ENCODE assay signal across 1 cellular context in the genomic region with DNA sequence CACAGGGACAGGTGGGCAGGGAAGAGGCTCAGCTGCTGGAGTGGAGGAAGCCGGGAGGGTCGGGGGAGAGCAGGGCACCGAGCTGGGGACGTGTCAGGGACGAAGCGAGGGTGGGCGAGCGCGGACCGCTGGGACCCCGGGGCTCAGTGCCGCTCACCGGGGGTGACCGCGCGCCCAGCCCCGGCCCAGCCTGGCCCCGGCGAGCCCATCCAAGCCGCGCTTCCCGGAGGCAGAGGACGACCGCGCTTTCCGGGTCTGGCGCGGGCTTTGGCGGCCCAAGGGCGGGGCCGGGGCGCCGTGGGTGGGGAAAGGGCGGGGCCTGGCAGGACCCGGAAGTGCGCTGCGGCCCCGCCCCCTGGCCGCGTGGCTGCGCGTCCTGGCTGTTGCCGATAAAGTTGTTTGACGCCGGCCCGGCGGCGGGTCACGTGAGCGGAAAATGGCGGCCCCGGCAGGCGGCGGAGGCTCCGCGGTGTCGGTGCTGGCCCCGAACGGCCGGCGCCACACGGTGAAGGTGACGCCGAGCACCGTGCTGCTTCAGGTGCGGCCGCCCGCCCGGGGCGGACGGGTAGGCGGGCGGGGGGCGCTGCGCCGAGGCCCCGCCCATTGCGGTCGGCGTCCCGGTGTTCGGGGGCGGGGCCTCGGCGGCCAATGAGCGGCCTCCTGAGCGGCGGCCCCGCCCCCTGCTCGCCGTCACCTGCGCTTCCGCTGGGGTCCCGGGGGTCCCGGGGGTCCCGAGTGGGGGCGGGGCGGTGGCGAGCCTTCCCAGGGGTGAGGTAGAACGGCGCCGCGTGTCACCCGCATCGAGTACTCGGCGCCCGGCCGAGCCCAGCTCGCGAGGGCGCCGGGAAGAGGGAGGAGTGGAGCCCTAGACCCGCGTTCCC.
TF ChIP-seq lines count a peak whose summit lies in the region.

Gene ASPSCR1 (plus strand): TSS at position 419 of the 881 bp plus-strand sequence. CDS start 18 bp downstream, at position 437.

TF ChIP-seq in HepG2, 621 proteins besides CTCF, POLR2A, EP300 and RAD21 (continued from another document and continues in another):
- TF ChIP-seq HBP1 (CRISPR knock-in tag; IDR thresholded peaks at IDR 0.05; ENCODE audit: low read depth) (peak; percentile 85; the same call in 1 of the 2 replicates), KLF6 (CRISPR knock-in tag; IDR thresholded peaks at IDR 0.05) (peak; percentile 92; the same call in 1 of the 2 replicates), ZNF598 (CRISPR knock-in tag; IDR thresholded peaks at IDR 0.05; ENCODE audit: borderline replicate concordance) (no peak), ZFP82 (CRISPR knock-in tag; IDR thresholded peaks at IDR 0.05; ENCODE audit: borderline replicate concordance) (peak; percentile 19; the same call in 1 of the 2 replicates), FOXA1 (IDR thresholded peaks at IDR 0.05) (no peak), FOXA1 (CRISPR knock-in tag; IDR thresholded peaks at IDR 0.05) (peak; percentile 82), MXD1 (CRISPR knock-in tag; IDR thresholded peaks at IDR 0.05) (peak; percentile 95), ZBTB10 (CRISPR knock-in tag; IDR thresholded peaks at IDR 0.05; ENCODE audit: borderline replicate concordance) (peak; percentile 56; the same call in 1 of the 2 replicates), ZNF616 (CRISPR knock-in tag; IDR thresholded peaks at IDR 0.05; ENCODE audit: low read depth) (no peak), KLF11 (CRISPR knock-in tag; IDR thresholded peaks at IDR 0.05) (no peak), ZNF816 (CRISPR knock-in tag; IDR thresholded peaks at IDR 0.05; ENCODE audit: borderline replicate concordance) (no peak), PTBP1 (IDR thresholded peaks at IDR 0.05; ENCODE audit: low read depth, low read length, poor library complexity, severe bottlenecking) (no peak), SP5 (CRISPR knock-in tag; IDR thresholded peaks at IDR 0.05; ENCODE audit: borderline replicate concordance, low read depth) (peak; percentile 89), GMEB1 (CRISPR knock-in tag; IDR thresholded peaks at IDR 0.05; ENCODE audit: borderline replicate concordance) (peak; percentile 95), RORA (CRISPR knock-in tag; IDR thresholded peaks at IDR 0.05) (no peak), JDP2 (CRISPR knock-in tag; IDR thresholded peaks at IDR 0.05; ENCODE audit: borderline replicate concordance) (no peak; the same call in 1 of the 2 replicates), MBNL3 (CRISPR knock-in tag; conservative IDR thresholded peaks at IDR 0.05) (no peak), KMT2B (CRISPR knock-in tag; IDR thresholded peaks at IDR 0.05) (peak; percentile 91), ZNF790 (CRISPR knock-in tag; IDR thresholded peaks at IDR 0.05; ENCODE audit: borderline replicate concordance) (peak; percentile 94; the same call in 1 of the 2 replicates), AGO2 (optimal IDR thresholded peaks at IDR 0.05; ENCODE audit: low read depth, low read length) (peak; percentile 50), PHF21A (CRISPR knock-in tag; IDR thresholded peaks at IDR 0.05) (no peak), SRY (CRISPR knock-in tag; IDR thresholded peaks at IDR 0.05) (peak; percentile 90; the same call in 1 of the 2 replicates), POLR2G (IDR thresholded peaks at IDR 0.05; ENCODE audit: low read depth, low read length) (peak; percentile 79), ZNF230 (CRISPR knock-in tag; IDR thresholded peaks at IDR 0.05) (0 out of 2 replicates have a peak, but pooled peaks have one; percentile 40), ATRX (CRISPR knock-in tag; IDR thresholded peaks at IDR 0.05; ENCODE audit: borderline replicate concordance) (no peak), NR2F6 (IDR thresholded peaks at IDR 0.05) (no peak), NR2F6 (CRISPR knock-in tag; IDR thresholded peaks at IDR 0.05) (peak; percentile 11), GATA4 (IDR thresholded peaks at IDR 0.05; ENCODE audit: borderline replicate concordance, low read depth) (peak; percentile 20; the same call in 1 of the 2 replicates), TFAP4 (IDR thresholded peaks at IDR 0.05; ENCODE audit: borderline replicate concordance, low read depth) (peak; percentile 24; the same call in 1 of the 2 replicates), ZSCAN31 (CRISPR knock-in tag; IDR thresholded peaks at IDR 0.05; ENCODE audit: low read depth) (peak; percentile 90), RNF219 (CRISPR knock-in tag; IDR thresholded peaks at IDR 0.05) (no peak), DZIP1 (CRISPR knock-in tag; IDR thresholded peaks at IDR 0.05) (no peak)
- TF ChIP-seq, protein P1, sequence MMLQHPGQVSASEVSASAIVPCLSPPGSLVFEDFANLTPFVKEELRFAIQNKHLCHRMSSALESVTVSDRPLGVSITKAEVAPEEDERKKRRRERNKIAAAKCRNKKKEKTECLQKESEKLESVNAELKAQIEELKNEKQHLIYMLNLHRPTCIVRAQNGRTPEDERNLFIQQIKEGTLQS (CRISPR knock-in tag; IDR thresholded peaks at IDR 0.05), result no peak; the same call in 1 of the 2 replicates
- TF ChIP-seq, protein P2, sequence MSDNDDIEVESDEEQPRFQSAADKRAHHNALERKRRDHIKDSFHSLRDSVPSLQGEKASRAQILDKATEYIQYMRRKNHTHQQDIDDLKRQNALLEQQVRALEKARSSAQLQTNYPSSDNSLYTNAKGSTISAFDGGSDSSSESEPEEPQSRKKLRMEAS (IDR thresholded peaks at IDR 0.05), result peak; percentile 98
- TF ChIP-seq, protein P3, sequence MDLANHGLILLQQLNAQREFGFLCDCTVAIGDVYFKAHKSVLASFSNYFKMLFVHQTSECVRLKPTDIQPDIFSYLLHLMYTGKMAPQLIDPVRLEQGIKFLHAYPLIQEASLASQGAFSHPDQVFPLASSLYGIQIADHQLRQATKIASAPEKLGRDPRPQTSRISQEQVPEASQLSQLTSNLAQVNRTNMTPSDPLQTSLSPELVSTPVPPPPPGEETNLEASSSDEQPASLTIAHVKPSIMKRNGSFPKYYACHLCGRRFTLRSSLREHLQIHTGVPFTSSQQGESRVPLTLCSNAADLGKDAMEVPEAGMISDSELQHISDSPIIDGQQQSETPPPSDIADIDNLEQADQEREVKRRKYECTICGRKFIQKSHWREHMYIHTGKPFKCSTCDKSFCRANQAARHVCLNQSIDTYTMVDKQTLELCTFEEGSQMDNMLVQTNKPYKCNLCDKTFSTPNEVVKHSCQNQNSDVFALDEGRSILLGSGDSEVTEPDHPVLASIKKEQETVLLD (CRISPR knock-in tag; IDR thresholded peaks at IDR 0.05; ENCODE audit: low read depth), result peak; percentile 96
- TF ChIP-seq, protein P4, sequence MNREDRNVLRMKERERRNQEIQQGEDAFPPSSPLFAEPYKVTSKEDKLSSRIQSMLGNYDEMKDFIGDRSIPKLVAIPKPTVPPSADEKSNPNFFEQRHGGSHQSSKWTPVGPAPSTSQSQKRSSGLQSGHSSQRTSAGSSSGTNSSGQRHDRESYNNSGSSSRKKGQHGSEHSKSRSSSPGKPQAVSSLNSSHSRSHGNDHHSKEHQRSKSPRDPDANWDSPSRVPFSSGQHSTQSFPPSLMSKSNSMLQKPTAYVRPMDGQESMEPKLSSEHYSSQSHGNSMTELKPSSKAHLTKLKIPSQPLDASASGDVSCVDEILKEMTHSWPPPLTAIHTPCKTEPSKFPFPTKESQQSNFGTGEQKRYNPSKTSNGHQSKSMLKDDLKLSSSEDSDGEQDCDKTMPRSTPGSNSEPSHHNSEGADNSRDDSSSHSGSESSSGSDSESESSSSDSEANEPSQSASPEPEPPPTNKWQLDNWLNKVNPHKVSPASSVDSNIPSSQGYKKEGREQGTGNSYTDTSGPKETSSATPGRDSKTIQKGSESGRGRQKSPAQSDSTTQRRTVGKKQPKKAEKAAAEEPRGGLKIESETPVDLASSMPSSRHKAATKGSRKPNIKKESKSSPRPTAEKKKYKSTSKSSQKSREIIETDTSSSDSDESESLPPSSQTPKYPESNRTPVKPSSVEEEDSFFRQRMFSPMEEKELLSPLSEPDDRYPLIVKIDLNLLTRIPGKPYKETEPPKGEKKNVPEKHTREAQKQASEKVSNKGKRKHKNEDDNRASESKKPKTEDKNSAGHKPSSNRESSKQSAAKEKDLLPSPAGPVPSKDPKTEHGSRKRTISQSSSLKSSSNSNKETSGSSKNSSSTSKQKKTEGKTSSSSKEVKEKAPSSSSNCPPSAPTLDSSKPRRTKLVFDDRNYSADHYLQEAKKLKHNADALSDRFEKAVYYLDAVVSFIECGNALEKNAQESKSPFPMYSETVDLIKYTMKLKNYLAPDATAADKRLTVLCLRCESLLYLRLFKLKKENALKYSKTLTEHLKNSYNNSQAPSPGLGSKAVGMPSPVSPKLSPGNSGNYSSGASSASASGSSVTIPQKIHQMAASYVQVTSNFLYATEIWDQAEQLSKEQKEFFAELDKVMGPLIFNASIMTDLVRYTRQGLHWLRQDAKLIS (CRISPR knock-in tag; IDR thresholded peaks at IDR 0.05), result no peak
